In the genomic region with DNA sequence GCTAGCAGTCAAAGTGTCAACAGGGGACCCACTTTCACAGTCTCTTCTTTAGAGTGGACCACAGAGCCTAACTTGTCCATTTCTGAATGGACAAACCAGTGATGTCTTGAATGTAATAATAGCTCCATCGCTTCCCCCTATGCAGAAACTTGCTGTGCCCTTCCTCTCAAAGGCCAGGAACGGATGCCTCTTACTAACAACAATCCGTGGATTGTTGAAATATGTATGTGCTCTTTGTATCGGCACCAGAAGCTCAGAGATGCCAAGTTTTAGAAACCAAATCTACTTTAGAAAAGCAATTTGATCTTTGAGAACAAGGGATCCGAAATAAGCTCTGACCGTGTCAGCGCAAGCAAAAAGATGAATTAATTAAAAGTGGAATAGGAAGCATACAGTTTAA, we compare ENCODE assay signal across 28 cellular contexts.
"Had no signal": no experiment of that assay in that cellular context is flagged by ENCODE, and none has a peak within 500 bp of the region (broad histone marks: within the 10 kb centered on the region; RNA-seq: fewer than 3 reads in every experiment).

No MANE protein-coding gene starts in this region.

- H3K36me3 Mint-ChIP-seq: activated naive CD8-positive, alpha-beta T cell had no signal

- H3K27ac Mint-ChIP-seq: activated B cell treated with CpG ODN at 0.5 μM for 24 hours; activated CD8-positive, alpha-beta T cell treated with anti-CD3 and anti-CD28 coated beads for 36 hours; activated naive CD8-positive, alpha-beta T cell; activated T-helper 17 cell treated with anti-CD3 and anti-CD28 coated beads, Interleukin-2, amount 50 U/mL, for 72 hours; endodermal cell; T-helper 17 cell; T-helper 2 cell treated with Interferon-gamma antibody and Interleukin-4, amounts not matched to agents 5 μg/mL and 100 μg/mL, for 36 hours had no signal

- DNase-seq: activated B cell treated with CpG ODN at 0.5 μM for 24 hours; activated CD4-positive, alpha-beta T cell treated with anti-CD3 and anti-CD28 coated beads for 48 hours; activated CD4-positive, alpha-beta T cell treated with anti-CD3 and anti-CD28 coated beads, Interleukin-2, amount 50 U/mL, for 1 hour; activated CD4-positive, alpha-beta T cell treated with anti-CD3 and anti-CD28 coated beads, Interleukin-2, amount 50 U/mL, for 48 hours; activated CD8-positive, alpha-beta memory T cell treated with anti-CD3 and anti-CD28 coated beads for 24 hours; activated CD8-positive, alpha-beta T cell treated with anti-CD3 and anti-CD28 coated beads for 36 hours; activated effector memory CD4-positive, alpha-beta T cell treated with Interleukin-2 at 50 U/mL for 16 hours; activated gamma-delta T cell treated with Interleukin-2 at 50 U/mL for 16 hours; activated naive CD4-positive, alpha-beta T cell treated with anti-CD3 and anti-CD28 coated beads, Interleukin-2, amount 50 U/mL, for 16 hours; activated naive CD4-positive, alpha-beta T cell treated with Interleukin-2 at 50 U/mL for 16 hours; activated T-cell treated with anti-CD3 and anti-CD28 coated beads, Interleukin-2, amount 50 U/mL, for 4 hours; amniotic stem cell; aorta; body of pancreas; central memory CD4-positive, alpha-beta T cell; cerebellar nuclear complex; colonic mucosa; effector memory CD4-positive, alpha-beta T cell; endodermal cell; foreskin fibroblast; gastrocnemius medialis; T-helper 1 cell; T-helper 17 cell; T1000; WERI-Rb-1 had no signal

- H3K4me1 Mint-ChIP-seq: activated B cell treated with CpG ODN at 0.5 μM for 24 hours; activated T-helper 17 cell treated with anti-CD3 and anti-CD28 coated beads, Interleukin-2, amount 50 U/mL, for 72 hours had no signal

- H3K27me3 Mint-ChIP-seq: activated CD8-positive, alpha-beta T cell treated with anti-CD3 and anti-CD28 coated beads for 36 hours had no signal

- H3K4me3 Mint-ChIP-seq: activated B cell treated with CpG ODN at 0.5 μM for 24 hours; activated CD8-positive, alpha-beta T cell treated with anti-CD3 and anti-CD28 coated beads for 36 hours; activated naive CD8-positive, alpha-beta T cell; activated T-cell treated with anti-CD3 and anti-CD28 coated beads, Interleukin-2, amount 50 U/mL, for 4 hours; activated T-helper 17 cell treated with anti-CD3 and anti-CD28 coated beads, Interleukin-2, amount 50 U/mL, for 72 hours; endodermal cell; T-helper 17 cell; T-helper 2 cell treated with Interferon-gamma antibody and Interleukin-4, amounts not matched to agents 5 μg/mL and 100 μg/mL, for 36 hours had no signal

- H3K9me3 Mint-ChIP-seq: activated B cell treated with CpG ODN at 0.5 μM for 24 hours; activated CD8-positive, alpha-beta T cell treated with anti-CD3 and anti-CD28 coated beads for 36 hours; activated T-cell treated with anti-CD3 and anti-CD28 coated beads, Interleukin-2, amount 50 U/mL, for 4 hours; activated T-helper 17 cell treated with anti-CD3 and anti-CD28 coated beads, Interleukin-2, amount 50 U/mL, for 72 hours; endodermal cell; T-helper 2 cell treated with Interferon-gamma antibody and Interleukin-4, amounts not matched to agents 5 μg/mL and 100 μg/mL, for 36 hours had no signal
